Comparison of ENCODE assay signal across 10 cellular contexts in genomic region chr17:82419471-82419995, GRCh38. TPM values are rescaled to one million over a fixed set of nuclear protein-coding genes. Genes with fewer than 3 reads are reported as not detected.
DNase-seq lines count a peak whose midpoint lies in the region; ATAC-seq and TF ChIP-seq lines count a peak whose summit lies in the region.
"Had no signal": no experiment of that assay in that cellular context is flagged by ENCODE, and none has a peak within 500 bp of the region (broad histone marks: within the 10 kb centered on the region; RNA-seq: fewer than 3 reads in every experiment).

No MANE protein-coding gene starts in this region.

- peak overlapping the region; percentile 84 for H3K4me3 ChIP-seq in A673 (ENCODE audit: low read depth, low read length, poor library complexity, severe bottlenecking)
- peak overlapping the region; percentile 98 for H3K4me3 ChIP-seq in lower lobe of right lung

- TF ChIP-seq CTCF in A673 (conservative IDR thresholded peaks at IDR 0.05; ENCODE audit: low read depth, low read length) (no peak), HFFc6 (IDR thresholded peaks at IDR 0.05) (no peak), lower lobe of right lung (IDR thresholded peaks at IDR 0.05) (no peak)

- BruUV-seq in A673 (replicated peaks; lab: Mats Ljungman, UMichigan) = no TSS peak

- POLR2A ChIA-PET in A673 (lab: Charles Lee; ENCODE audit: low non-redundant PET) = no interaction called here

- peaks cover 11% of the 10 kb centered on the region; the same call in 1 of the 2 replicates for H3K9me3 Mint-ChIP-seq in HFFc6
- H3K9me3 Mint-ChIP-seq in activated naive CD4-positive, alpha-beta T cell treated with anti-CD3 and anti-CD28 coated beads, Interleukin-2, amount 50 U/mL, for 72 hours = no peaks in the 10 kb centered on the region

- no peaks in the 10 kb centered on the region for H3K27me3 Mint-ChIP-seq in HFFc6 (ENCODE audit: insufficient read depth)

- intact Hi-C loops in A673 (cut with micrococcal nuclease; ENCODE audit: unreplicated experiment) = loop anchor here (10.0 kb wide), 1 partner anchor 175 kb away; no protein-coding TSS in a partner anchor
- intact Hi-C loops in lower lobe of right lung (cut with DNase I) = no loop called here

- H3K27ac ChIP-seq in A673 (ENCODE audit: low read depth, low read length, poor library complexity, severe bottlenecking) = no peak overlapping the region
- H3K27ac ChIP-seq in lower lobe of right lung = peak overlapping the region; percentile 2

- H3K36me3 Mint-ChIP-seq in HFFc6 (ENCODE audit: low read depth) = peaks cover 25% of the 10 kb centered on the region
- peaks cover 13 to 15% of the 10 kb centered on the region in 2 donors for H3K36me3 Mint-ChIP-seq in activated naive CD4-positive, alpha-beta T cell treated with anti-CD3 and anti-CD28 coated beads, Interleukin-2, amount 50 U/mL, for 72 hours

- H3K4me3 Mint-ChIP-seq in HFFc6 = peak overlapping the region; percentile 88

- H3K36me3 ChIP-seq in A673 (ENCODE audit: insufficient read depth, low read length, poor library complexity, severe bottlenecking) (no peaks in the 10 kb centered on the region), lower lobe of right lung (no peaks in the 10 kb centered on the region)

- no peaks in the 10 kb centered on the region for H3K27me3 ChIP-seq in A673 (replicated peaks; ENCODE audit: insufficient read depth, low read depth, low read length, poor library complexity)
- no peaks in the 10 kb centered on the region for H3K27me3 ChIP-seq in lower lobe of right lung (ENCODE audit: low read depth)
- H3K27me3 ChIP-seq: adrenal gland had no signal

- DNase-seq in A673 (ENCODE audit: low spot score) = no peak
- DNase-seq in HFFc6 = no peak
- no peak for DNase-seq in activated naive CD4-positive, alpha-beta T cell treated with anti-CD3 and anti-CD28 coated beads, Interleukin-2, amount 50 U/mL, for 72 hours (ENCODE audit: low spot score in 2 of 2)
- no peak for DNase-seq in lower lobe of right lung
- no peak for DNase-seq in stimulated activated CD8-positive, alpha-beta memory T cell treated with anti-CD3 and anti-CD28 coated beads, Interleukin-4, amount 100 ng/mL, for 48 hours
- DNase-seq in NCI-H526 (lab: John Stamatoyannopoulos, UW) = no peak
- DNase-seq in NCI-H82 treated with DMSO at 0.1 percent for 48 hours (lab: John Stamatoyannopoulos, UW; ENCODE audit: unreplicated experiment) = no peak
- DNase-seq: adrenal gland had no signal

- peaks cover 14% of the 10 kb centered on the region for H3K4me1 Mint-ChIP-seq in HFFc6 (ENCODE audit: low read depth)

- ATAC-seq in activated naive CD4-positive, alpha-beta T cell treated with anti-CD3 and anti-CD28 coated beads, Interleukin-2, amount 50 U/mL, for 72 hours = no peak
- ATAC-seq in lower lobe of right lung (no peak), GM19023 (IDR thresholded peaks at IDR 0.05; ENCODE audit: unreplicated experiment) (no peak)

- H3K4me1 ChIP-seq in A673 (ENCODE audit: insufficient read depth, low read length, poor library complexity, severe bottlenecking) (peaks cover 8% of the 10 kb centered on the region), lower lobe of right lung (peaks cover 23% of the 10 kb centered on the region)

- no peak overlapping the region; the same call in 1 of the 2 replicates for H3K27ac Mint-ChIP-seq in HFFc6
- H3K27ac Mint-ChIP-seq in activated naive CD4-positive, alpha-beta T cell treated with anti-CD3 and anti-CD28 coated beads, Interleukin-2, amount 50 U/mL, for 72 hours = peak overlapping the region; percentile 22 to 72

- CTCF ChIA-PET in A673 (lab: Charles Lee) = no interaction called here

- H3K9me3 ChIP-seq in A673 (ENCODE audit: low read depth, low read length, poor library complexity, severe bottlenecking) (no peaks in the 10 kb centered on the region), lower lobe of right lung (no peaks in the 10 kb centered on the region)
- H3K9me3 ChIP-seq: adrenal gland had no signal

RNA-seq across cellular contexts. Expression of gene OGFOD3, which starts 1.1 kb away (rescaled TPM):
- total RNA-seq in A673 (2021) (25.0 and 30.9 TPM in 2 replicates), lower lobe of right lung (27.1 TPM)
- 10 to 100 TPM; 26.5 to 31.2 (median 27.9) TPM for total RNA-seq in HFFc6 (2021; fragmentation: NEBNext Ultra II Directional; extraction: Animal tissue kit (Norgen Biotek cat#: 25700))
- total RNA-seq in activated naive CD4-positive, alpha-beta T cell treated with anti-CD3 and anti-CD28 coated beads, Interleukin-2, amount 50 U/mL, for 72 hours = 10 to 100 TPM; 16.8 to 23.5 TPM

RNA-seq across cellular contexts. Expression of gene HEXD, which starts 1.4 kb away (rescaled TPM):
- total RNA-seq in A673 (2021) (20.1 and 24.0 TPM in 2 replicates), lower lobe of right lung (60.2 TPM)
- 1 to 10 TPM; 4.3 to 6.8 (median 5.6) TPM for total RNA-seq in HFFc6 (2021; fragmentation: NEBNext Ultra II Directional; extraction: Animal tissue kit (Norgen Biotek cat#: 25700))
- 10 to 100 TPM; 16.2 to 33.6 TPM for total RNA-seq in activated naive CD4-positive, alpha-beta T cell treated with anti-CD3 and anti-CD28 coated beads, Interleukin-2, amount 50 U/mL, for 72 hours

RNA-seq across cellular contexts. Expression of gene CYBC1, which starts 31.0 kb away (rescaled TPM):
- total RNA-seq in A673 (2021) (72.8 and 91.1 TPM in 2 replicates), lower lobe of right lung (132 TPM)
- 10 to 100 TPM; 47.4 to 60.5 (median 48.7) TPM for total RNA-seq in HFFc6 (2021; fragmentation: NEBNext Ultra II Directional; extraction: Animal tissue kit (Norgen Biotek cat#: 25700))
- total RNA-seq in activated naive CD4-positive, alpha-beta T cell treated with anti-CD3 and anti-CD28 coated beads, Interleukin-2, amount 50 U/mL, for 72 hours = 100 to 1,000 TPM; 205 to 401 TPM

RNA-seq across cellular contexts. Expression of gene NARF, which starts 39.0 kb away (rescaled TPM):
- total RNA-seq in A673 (2021) (74.1 and 75.7 TPM in 2 replicates), lower lobe of right lung (54.9 TPM)
- total RNA-seq in HFFc6 (2021; fragmentation: NEBNext Ultra II Directional; extraction: Animal tissue kit (Norgen Biotek cat#: 25700)) = 10 to 100 TPM; 25.2 to 38.1 (median 28.8) TPM
- 100 to 1,000 TPM; 159 TPM for total RNA-seq in activated naive CD4-positive, alpha-beta T cell treated with anti-CD3 and anti-CD28 coated beads, Interleukin-2, amount 50 U/mL, for 72 hours

RNA-seq across cellular contexts. Expression of gene UTS2R, which starts 48.0 kb away (rescaled TPM):
- total RNA-seq in A673 (2021) (0.52 and 0.58 TPM in 2 replicates), lower lobe of right lung (not detected)
- not detected for total RNA-seq in HFFc6 (2021; fragmentation: NEBNext Ultra II Directional; extraction: Animal tissue kit (Norgen Biotek cat#: 25700))
- total RNA-seq in activated naive CD4-positive, alpha-beta T cell treated with anti-CD3 and anti-CD28 coated beads, Interleukin-2, amount 50 U/mL, for 72 hours = under 1 TPM in 1 of 2 donors, not detected in 1; 0.18 TPM
- total RNA-seq: adrenal gland, HT-29 had no signal
